In genomic region chr4:77092832-77093800, GRCh38 we compare ENCODE assay signal across 11 cellular contexts. TPM values are rescaled to one million over a fixed set of nuclear protein-coding genes. Genes with fewer than 3 reads are reported as not detected.
A peak's percentile ranks its signal among the peaks of the same experiment; 100 is the strongest.
DNase-seq lines count a peak whose midpoint lies in the region; ATAC-seq and TF ChIP-seq lines count a peak whose summit lies in the region.
"Had no signal": no experiment of that assay in that cellular context is flagged by ENCODE, and none has a peak within 500 bp of the region (broad histone marks: within the 10 kb centered on the region; RNA-seq: fewer than 3 reads in every experiment).

No MANE protein-coding gene starts in this region.

- H3K4me3 ChIP-seq in GM23248 (peak overlapping the region; percentile 19), PC-3 (ENCODE audit: low read length) (no peak overlapping the region), trophoblast cell (ENCODE audit: low read depth, low read length) (no peak overlapping the region)

- H3K9me3 Mint-ChIP-seq in endothelial cell (ENCODE audit: unreplicated experiment) = no peaks in the 10 kb centered on the region

- POLR2A ChIA-PET in PC-3 (lab: Charles Lee; ENCODE audit: unreplicated experiment) = interaction anchor here (0.6 kb wide), 1 partner anchor 65 kb away, joined by 3 read pairs; no protein-coding TSS in a partner anchor

- H3K4ac ChIP-seq in trophoblast cell (ENCODE audit: low read depth, low read length) = no peak overlapping the region

- TF ChIP-seq CTCF in PC-3 (conservative IDR thresholded peaks at IDR 0.05; ENCODE audit: low read depth, low read length) = no peak
- TF ChIP-seq CTCF in endothelial cell (IDR thresholded peaks at IDR 0.05; ENCODE audit: unreplicated experiment) = no peak
- no peak for TF ChIP-seq CTCF in GM13976 (IDR thresholded peaks at IDR 0.05; ENCODE audit: borderline replicate concordance, control extremely low read depth, extremely low read depth, insufficient read depth, missing control alignments)

- H3K36me3 ChIP-seq in GM23248 (ENCODE audit: low read depth) = no peaks in the 10 kb centered on the region
- H3K36me3 ChIP-seq in PC-3 (ENCODE audit: low read depth, low read length) = no peaks in the 10 kb centered on the region
- no peaks in the 10 kb centered on the region for H3K36me3 ChIP-seq in trophoblast cell (ENCODE audit: control insufficient read depth in 1 of 2, insufficient read depth in 2 of 2, low read length in 2 of 2)

- H3K9me2 ChIP-seq in GM23248 (ENCODE audit: insufficient read depth) (no peaks in the 10 kb centered on the region), PC-3 (replicated peaks; ENCODE audit: low read length) (no peaks in the 10 kb centered on the region)

- no TSS peak for BruUV-seq in PC-3 (replicated peaks; lab: Mats Ljungman, UMichigan)

- H2AFZ ChIP-seq in GM23248 (peak overlapping the region; percentile 47), PC-3 (ENCODE audit: low read length) (0 out of 2 replicates have a peak overlapping the region, but pooled peaks have one; percentile 22), trophoblast cell (ENCODE audit: insufficient read depth, low read length, poor library complexity) (no peak overlapping the region)
- H2AFZ ChIP-seq: parathyroid adenoma had no signal

- H3K27ac ChIP-seq in GM23248 (peak overlapping the region; percentile 68), PC-3 (ENCODE audit: low read length) (no peak overlapping the region), trophoblast cell (ENCODE audit: low read depth, low read length) (peak overlapping the region; percentile 57)
- H3K27ac ChIP-seq: parathyroid adenoma had no signal

- H3K27me3 Mint-ChIP-seq in endothelial cell (ENCODE audit: unreplicated experiment) = no peaks in the 10 kb centered on the region

- no peak overlapping the region for H2AK5ac ChIP-seq in trophoblast cell (ENCODE audit: low read length)

- peak overlapping the region; percentile 90 for H3K27ac Mint-ChIP-seq in endothelial cell (ENCODE audit: unreplicated experiment)

- H3F3A ChIP-seq in GM23248 (ENCODE audit: insufficient read depth) (peaks cover 10% of the 10 kb centered on the region; the same call in 1 of the 2 replicates), PC-3 (ENCODE audit: low read length, unreplicated experiment) (no peaks in the 10 kb centered on the region)

- no peak overlapping the region for H4K12ac ChIP-seq in trophoblast cell (ENCODE audit: low read depth, low read length)

- peak; percentile 44 for ATAC-seq in PC-3
- no peak for ATAC-seq in sciatic nerve

- H4K20me1 ChIP-seq in GM23248 (ENCODE audit: insufficient read depth) = no peaks in the 10 kb centered on the region
- no peaks in the 10 kb centered on the region for H4K20me1 ChIP-seq in PC-3 (ENCODE audit: low read length)

- no peaks in the 10 kb centered on the region for H3K79me1 ChIP-seq in trophoblast cell (ENCODE audit: low read length)

- no peak overlapping the region for H2BK5ac ChIP-seq in trophoblast cell (ENCODE audit: low read depth, low read length, poor library complexity)

- H3K36me3 Mint-ChIP-seq in endothelial cell (ENCODE audit: low read depth, unreplicated experiment) = no peaks in the 10 kb centered on the region

- CTCF ChIA-PET in PC-3 (lab: Charles Lee) = no interaction called here

- peaks cover 27% of the 10 kb centered on the region for H3K4me1 ChIP-seq in GM23248 (ENCODE audit: insufficient read depth)
- peaks cover 15% of the 10 kb centered on the region for H3K4me1 ChIP-seq in PC-3 (ENCODE audit: insufficient read depth, low read length)
- no peaks in the 10 kb centered on the region for H3K4me1 ChIP-seq in trophoblast cell (ENCODE audit: control insufficient read depth in 1 of 2, insufficient read depth in 2 of 2, low read length in 2 of 2)
- H3K4me1 ChIP-seq: parathyroid adenoma had no signal

- no peak overlapping the region for H3K18ac ChIP-seq in trophoblast cell (ENCODE audit: low read length)

- H3K27me3 ChIP-seq in GM23248 (replicated peaks; ENCODE audit: insufficient read depth) (no peaks in the 10 kb centered on the region), PC-3 (ENCODE audit: low read length) (no peaks in the 10 kb centered on the region), trophoblast cell (ENCODE audit: insufficient read depth, low read length) (no peaks in the 10 kb centered on the region)

- H3K14ac ChIP-seq in trophoblast cell (ENCODE audit: low read length) = no peak overlapping the region

- 70 to 74% methylated on average over 4 of the region's 4 CpGs for WGBS in GM23248 (ENCODE audit: low coverage in 1 of 2, low lambda C conversion rate in 2 of 2, missing lambda C conversion rate in 2 of 2), 2 experiments
- WGBS in trophoblast cell (ENCODE audit: extremely low coverage, insufficient coverage, insufficient read length) = no CpG with 5 or more reads among the region's 4 CpGs

- in situ Hi-C loops in GM23248 (cut with MboI) (loop anchor here (10.0 kb wide), 1 partner anchor 112 kb away; no protein-coding TSS in a partner anchor), GM13976 (cut with MboI; ENCODE audit: low sequenced_read_pairs, unreplicated experiment) (no loop called here)

- no peak overlapping the region for H3K4me3 Mint-ChIP-seq in endothelial cell (ENCODE audit: unreplicated experiment)

- no peak overlapping the region for H2BK12ac ChIP-seq in trophoblast cell (ENCODE audit: low read length)

- peak overlapping the region; percentile 39 for H3K9ac ChIP-seq in GM23248
- H3K9ac ChIP-seq in PC-3 (ENCODE audit: low read length) = no peak overlapping the region
- H3K9ac ChIP-seq in trophoblast cell (ENCODE audit: low read length) = no peak overlapping the region
- H3K9ac ChIP-seq: parathyroid adenoma had no signal

- no peaks in the 10 kb centered on the region for H3K9me3 ChIP-seq in GM23248 (ENCODE audit: low read depth)
- H3K9me3 ChIP-seq in PC-3 (ENCODE audit: low read length) = no peaks in the 10 kb centered on the region
- H3K9me3 ChIP-seq in trophoblast cell (ENCODE audit: insufficient read depth, low read depth, low read length) = no peaks in the 10 kb centered on the region

- H4K91ac ChIP-seq in trophoblast cell (ENCODE audit: low read depth, low read length) = no peak overlapping the region

- H3K79me2 ChIP-seq in GM23248 (ENCODE audit: insufficient read depth) = no peaks in the 10 kb centered on the region
- H3K79me2 ChIP-seq in PC-3 (ENCODE audit: low read length) = no peaks in the 10 kb centered on the region
- no peaks in the 10 kb centered on the region for H3K79me2 ChIP-seq in trophoblast cell (ENCODE audit: control insufficient read depth, insufficient read depth, low read length, poor library complexity)
- H3K79me2 ChIP-seq: parathyroid adenoma had no signal

- peak overlapping the region; percentile 51 for H3K4me2 ChIP-seq in GM23248 (ENCODE audit: unreplicated experiment)
- no peak overlapping the region for H3K4me2 ChIP-seq in PC-3 (ENCODE audit: low read length)
- no peak overlapping the region for H3K4me2 ChIP-seq in trophoblast cell (ENCODE audit: low read length)

- no peak overlapping the region for H2BK120ac ChIP-seq in trophoblast cell (ENCODE audit: insufficient read depth, low read length, poor library complexity)

- H3K23ac ChIP-seq in trophoblast cell (ENCODE audit: low read length) = no peak overlapping the region

- no peak overlapping the region for H4K8ac ChIP-seq in trophoblast cell (ENCODE audit: low read depth, low read length)

- intact Hi-C loops in PC-3 (cut with micrococcal nuclease) (no loop called here), sciatic nerve (cut with DNase I) (no loop called here)

- peak; percentile 65 for DNase-seq in GM23248
- peak; percentile 40 for DNase-seq in PC-3
- no peak for DNase-seq in endothelial cell (ENCODE audit: low spot score)
- peak; percentile 13 to 66 for DNase-seq in trophoblast cell
- no peak for DNase-seq in GM13976 (ENCODE audit: low spot score)
- DNase-seq in cerebellar cortex (ENCODE audit: low spot score) = no peak
- no peak for DNase-seq in NCI-H2171 (lab: John Stamatoyannopoulos, UW)
- no peak for DNase-seq in sciatic nerve (ENCODE audit: low spot score)
- DNase-seq: cerebellar nuclear complex, NCI-H2029 had no signal

- H3K4me1 Mint-ChIP-seq in endothelial cell (ENCODE audit: unreplicated experiment) = peaks cover 10% of the 10 kb centered on the region

RNA-seq across cellular contexts. Expression of gene CCNI, which starts 17.3 kb away (rescaled TPM):
- total RNA-seq in GM23248 (2014; rRNA removed; shearing (Covaris generic)) = 121 and 125 TPM in 2 replicates
- 158 and 166 TPM in 2 replicates for polyA plus RNA-seq in GM23248 (2016; fragmentation: Nextera tagmentation; extraction: Ambion mirVana)
- total RNA-seq in PC-3 (2014; rRNA removed) (60.1 and 73.5 TPM in 2 replicates), endothelial cell (ENCODE audit: unreplicated experiment) (303 TPM), sciatic nerve (301 TPM)
- 223 and 238 TPM in 2 replicates for polyA plus RNA-seq in trophoblast cell (2013)

Comparison
In these comparisons a context has a peak if more than half of its experiments do, and no peak if none do; other contexts are left out.
1. DNase-seq: peak in GM23248 (single experiment), PC-3 (single experiment) and trophoblast cell (2 of 2); none in endothelial cell (single experiment), GM13976 (single experiment), cerebellar cortex (single experiment), NCI-H2171 (single experiment) and sciatic nerve (single experiment).